ENCODE assay signal across 9 cellular contexts in genomic region chr3:171833775-171834460, GRCh38. TPM values are rescaled to one million over a fixed set of nuclear protein-coding genes. Genes with fewer than 3 reads are reported as not detected.
DNase-seq lines count a peak whose midpoint lies in the region; ATAC-seq and TF ChIP-seq lines count a peak whose summit lies in the region.
"Had no signal": no experiment of that assay in that cellular context is flagged by ENCODE, and none has a peak within 500 bp of the region (broad histone marks: within the 10 kb centered on the region; RNA-seq: fewer than 3 reads in every experiment).

No MANE protein-coding gene starts in this region.

- intact Hi-C loops in left ventricle myocardium inferior (cut with micrococcal nuclease) = loop anchor here (10.0 kb wide), 2 partner anchors 201 to 501 kb away; partner anchors contain the start of gene FNDC3B
- intact Hi-C loops in testis (cut with DNase I; ENCODE audit: low total_unique reads) = no loop called here

- peaks cover 31% of the 10 kb centered on the region for H3K27me3 Mint-ChIP-seq in activated CD8-positive, alpha-beta memory T cell treated with anti-CD3 and anti-CD28 coated beads, Interleukin-2, amount 10 ng/mL, durations not matched to agents 7 days and 5 days

- H3K4me3 ChIP-seq in left ventricle myocardium inferior = no peak overlapping the region
- H3K4me3 ChIP-seq in testis = no peak overlapping the region

- WGBS in testis, 2 donors = 34 to 48% methylated on average over 3 of the region's 3 CpGs

- H3K4me3 Mint-ChIP-seq in activated CD8-positive, alpha-beta memory T cell treated with anti-CD3 and anti-CD28 coated beads, Interleukin-2, amount 10 ng/mL, durations not matched to agents 7 days and 5 days = no peak overlapping the region

- DNase-seq in NCI-H2107 treated with DMSO at 0.1 percent for 48 hours (lab: John Stamatoyannopoulos, UW; ENCODE audit: unreplicated experiment) = peak; percentile 51
- DNase-seq in NCI-H2107 (lab: John Stamatoyannopoulos, UW) = no peak
- peak; percentile 35 for DNase-seq in RWPE1 (ENCODE audit: low spot score)
- no peak for DNase-seq in left ventricle myocardium inferior
- DNase-seq in testis = no peak
- no peak for DNase-seq in LoVo (ENCODE audit: low spot score)
- no peak for DNase-seq in activated CD8-positive, alpha-beta memory T cell treated with anti-CD3 and anti-CD28 coated beads, Interleukin-2, amount 10 ng/mL, durations not matched to agents 7 days and 5 days

- no peaks in the 10 kb centered on the region for H3K9me3 ChIP-seq in left ventricle myocardium inferior (replicated peaks)
- H3K9me3 ChIP-seq in testis = no peaks in the 10 kb centered on the region
- H3K9me3 ChIP-seq: Caco-2 had no signal

- H3K27me3 ChIP-seq in left ventricle myocardium inferior (ENCODE audit: low read depth) (no peaks in the 10 kb centered on the region), testis (no peaks in the 10 kb centered on the region)

- peak; percentile 51 for ATAC-seq in HG03196 (IDR thresholded peaks at IDR 0.05; ENCODE audit: unreplicated experiment)
- no peak for ATAC-seq in activated CD8-positive, alpha-beta memory T cell treated with anti-CD3 and anti-CD28 coated beads, Interleukin-2, amount 10 ng/mL, durations not matched to agents 7 days and 5 days

- H3K4me1 Mint-ChIP-seq in activated CD8-positive, alpha-beta memory T cell treated with anti-CD3 and anti-CD28 coated beads, Interleukin-2, amount 10 ng/mL, durations not matched to agents 7 days and 5 days = peaks cover 3% of the 10 kb centered on the region

- H3K27ac Mint-ChIP-seq in activated CD8-positive, alpha-beta memory T cell treated with anti-CD3 and anti-CD28 coated beads, Interleukin-2, amount 10 ng/mL, durations not matched to agents 7 days and 5 days = no peak overlapping the region

- H3K4me1 ChIP-seq in left ventricle myocardium inferior (peaks cover 81% of the 10 kb centered on the region), testis (peaks cover 46% of the 10 kb centered on the region)

- CTCF ChIA-PET in RWPE1 (lab: Yijun Ruan, JAX) = interaction anchor here (0.5 to 2.9 kb wide), 13 partner anchors 24 to 972 kb away, joined by 3 to 14 read pairs (median 5); no protein-coding TSS in a partner anchor
- CTCF ChIA-PET in activated CD8-positive, alpha-beta memory T cell treated with anti-CD3 and anti-CD28 coated beads, Interleukin-2, amount 10 ng/mL, durations not matched to agents 7 days and 5 days (lab: Charles Lee) = interaction anchor here (0.7 to 2.0 kb wide), 6 partner anchors 22 to 872 kb away, joined by 3 to 6 read pairs (median 3); partner anchors contain the start of gene PLD1

- no peaks in the 10 kb centered on the region for H3K36me3 Mint-ChIP-seq in activated CD8-positive, alpha-beta memory T cell treated with anti-CD3 and anti-CD28 coated beads, Interleukin-2, amount 10 ng/mL, durations not matched to agents 7 days and 5 days

- H3K27ac ChIP-seq in RWPE1 (no peak overlapping the region), left ventricle myocardium inferior (replicated peaks) (peak overlapping the region; percentile 85), testis (peak overlapping the region; percentile 18 to 57)

- TF ChIP-seq POLR2A in testis (IDR thresholded peaks at IDR 0.05) = no peak

- POLR2A ChIA-PET in RWPE1 (lab: Yijun Ruan, JAX; ENCODE audit: low non-redundant PET) = no interaction called here

- TF ChIP-seq CTCF in RWPE1 (conservative IDR thresholded peaks at IDR 0.05; ENCODE audit: low read depth) (peak; percentile 61), left ventricle myocardium inferior (IDR thresholded peaks at IDR 0.05; ENCODE audit: borderline replicate concordance) (peak; percentile 46), testis (IDR thresholded peaks at IDR 0.05) (peak in 1 of 3 experiments; percentile 3)

- H3K9me3 Mint-ChIP-seq in activated CD8-positive, alpha-beta memory T cell treated with anti-CD3 and anti-CD28 coated beads, Interleukin-2, amount 10 ng/mL, durations not matched to agents 7 days and 5 days (ENCODE audit: low read depth) = no peaks in the 10 kb centered on the region

- no peaks in the 10 kb centered on the region for H3K36me3 ChIP-seq in left ventricle myocardium inferior
- H3K36me3 ChIP-seq in testis (ENCODE audit: low read depth, missing control alignments) = no peaks in the 10 kb centered on the region

RNA-seq across cellular contexts. Expression of gene TMEM212, which starts 9.2 kb away (rescaled TPM):
- total RNA-seq in left ventricle myocardium inferior (not detected), testis (1 to 10 TPM; 2.5 to 4.3 TPM)
- 1.8 TPM for polyA plus RNA-seq in testis (ENCODE audit: insufficient read depth, low read depth, low replicate concordance)
- total RNA-seq in activated CD8-positive, alpha-beta memory T cell treated with anti-CD3 and anti-CD28 coated beads, Interleukin-2, amount 10 ng/mL, durations not matched to agents 7 days and 5 days = not detected
- total RNA-seq: Caco-2 had no signal

RNA-seq across cellular contexts. Expression of gene PLD1, which starts 23.6 kb away (rescaled TPM):
- total RNA-seq in left ventricle myocardium inferior (59.5 TPM), testis (10 to 100 TPM; 19.1 to 27.4 TPM)
- polyA plus RNA-seq in testis (ENCODE audit: insufficient read depth, low read depth, low replicate concordance) = 10.7 TPM
- total RNA-seq in activated CD8-positive, alpha-beta memory T cell treated with anti-CD3 and anti-CD28 coated beads, Interleukin-2, amount 10 ng/mL, durations not matched to agents 7 days and 5 days = 1 to 10 TPM; 2.0 to 3.4 TPM

Comparison
In these comparisons a context has a peak if more than half of its experiments do, and no peak if none do; other contexts are left out.
1. DNase-seq: peak in NCI-H2107 treated with DMSO at 0.1 percent for 48 hours (single experiment) and RWPE1 (single experiment); none in NCI-H2107 (single experiment), left ventricle myocardium inferior (single experiment), testis (single experiment), LoVo (single experiment) and activated CD8-positive, alpha-beta memory T cell treated with anti-CD3 and anti-CD28 coated beads, Interleukin-2, amount 10 ng/mL, durations not matched to agents 7 days and 5 days (single experiment).
2. RNA of gene PLD1, which starts 23.6 kb away (total RNA-seq): 59.5 TPM in left ventricle myocardium inferior (single experiment) and 19.1 to 27.4 TPM in testis; 2.0 to 3.4 TPM in activated CD8-positive, alpha-beta memory T cell treated with anti-CD3 and anti-CD28 coated beads, Interleukin-2, amount 10 ng/mL, durations not matched to agents 7 days and 5 days; every median in the first group is over 4 times any median in the second.